24 cellular contexts compared by ENCODE assay signal in the genomic region with DNA sequence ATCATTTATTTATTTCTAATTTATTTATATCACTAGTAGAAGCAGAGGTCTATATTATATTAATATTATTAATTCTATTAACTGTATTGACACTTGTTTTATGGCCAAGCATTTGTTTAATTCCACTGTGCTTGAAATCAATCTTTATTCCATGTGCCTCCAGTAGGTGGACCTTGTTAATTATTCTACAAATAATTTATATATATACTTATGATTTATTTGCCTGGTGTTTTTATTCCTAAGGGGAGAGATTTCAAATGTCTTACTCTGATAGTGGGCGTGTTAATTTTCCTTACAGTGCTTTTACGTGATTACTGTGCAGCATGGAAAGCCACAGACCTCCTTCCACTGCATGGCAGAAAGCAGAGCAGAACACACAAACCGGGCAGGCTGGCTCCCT. TPM values are rescaled to one million over a fixed set of nuclear protein-coding genes. Genes with fewer than 3 reads are reported as not detected.
DNase-seq lines count a peak whose midpoint lies in the region; ATAC-seq and TF ChIP-seq lines count a peak whose summit lies in the region.
"Had no signal": no experiment of that assay in that cellular context is flagged by ENCODE, and none has a peak within 500 bp of the region (broad histone marks: within the 10 kb centered on the region; RNA-seq: fewer than 3 reads in every experiment).

No MANE protein-coding gene starts in this region.

- H3K4me1 Mint-ChIP-seq in HFFc6 (ENCODE audit: low read depth): no peaks in the 10 kb centered on the region
- H3K4me1 Mint-ChIP-seq: activated B cell treated with CpG ODN at 0.5 μM for 24 hours had no signal

- DNase-seq in ACHN: peak; percentile 4
- no peak for DNase-seq in HFFc6
- DNase-seq in fibroblast of villous mesenchyme (ENCODE audit: low read depth): no peak
- DNase-seq in medulla oblongata (ENCODE audit: extremely low spot score): no peak
- no peak for DNase-seq in stimulated activated CD4-positive, alpha-beta T cell treated with anti-CD3 and anti-CD28 coated beads, Interleukin-1b, Interleukin-23, amount 100 ng/mL, for 48 hours
- no peak for DNase-seq in activated CD4-positive, CD25-positive, alpha-beta regulatory T cell (lab: John Stamatoyannopoulos, UW)
- DNase-seq: activated B cell treated with CpG ODN at 0.5 μM for 24 hours; activated naive CD4-positive, alpha-beta T cell treated with anti-CD3 and anti-CD28 coated beads for 36 hours; activated T-cell treated with anti-CD3 and anti-CD28 coated beads, Interleukin-2, amount 50 U/mL, for 4 hours; anterior cingulate cortex; CD4-positive, alpha-beta T cell; DMS153; mesendoderm; NCI-H1048; NCI-H2029 treated with DMSO at 0.1 percent for 48 hours; NCI-H510A; nephron progenitor cell; psoas muscle; SJCRH30 had no signal

- in situ Hi-C loops in ACHN (cut with HindIII; ENCODE audit: low pct_ligation_motif_present, low pct_unique_long_range_greater_than_20kb, low sequenced_read_pairs): no loop called here

- no peak overlapping the region for H3K4me3 ChIP-seq in fibroblast of villous mesenchyme (ENCODE audit: low read depth, low read length)
- H3K4me3 ChIP-seq: psoas muscle, SJCRH30 had no signal

- peaks cover 17% of the 10 kb centered on the region for H3K9me3 Mint-ChIP-seq in HFFc6
- H3K9me3 Mint-ChIP-seq: activated B cell treated with CpG ODN at 0.5 μM for 24 hours; activated naive CD4-positive, alpha-beta T cell treated with anti-CD3 and anti-CD28 coated beads for 36 hours; activated T-cell treated with anti-CD3 and anti-CD28 coated beads, Interleukin-2, amount 50 U/mL, for 4 hours; CD4-positive, alpha-beta T cell; nephron progenitor cell had no signal

- H3K4me3 Mint-ChIP-seq in HFFc6: no peak overlapping the region
- H3K4me3 Mint-ChIP-seq: activated B cell treated with CpG ODN at 0.5 μM for 24 hours; activated naive CD4-positive, alpha-beta T cell treated with anti-CD3 and anti-CD28 coated beads for 36 hours; activated T-cell treated with anti-CD3 and anti-CD28 coated beads, Interleukin-2, amount 50 U/mL, for 4 hours; CD4-positive, alpha-beta T cell; nephron progenitor cell had no signal

- no peaks in the 10 kb centered on the region for H3K36me3 Mint-ChIP-seq in HFFc6 (ENCODE audit: low read depth)

- ATAC-seq in GM21576 (IDR thresholded peaks at IDR 0.05; ENCODE audit: unreplicated experiment): no peak
- ATAC-seq: activated T-cell treated with anti-CD3 and anti-CD28 coated beads, Interleukin-2, amount 50 U/mL, for 4 hours; psoas muscle had no signal

- H3K27me3 Mint-ChIP-seq in HFFc6 (ENCODE audit: insufficient read depth): no peaks in the 10 kb centered on the region

- no peak overlapping the region for H3K27ac ChIP-seq in VCaP
- H3K27ac ChIP-seq: psoas muscle, SJCRH30 had no signal

- TF ChIP-seq CTCF in HFFc6 (IDR thresholded peaks at IDR 0.05) (peak; percentile 37), VCaP (conservative IDR thresholded peaks at IDR 0.05) (peak; percentile 53; the same call in 1 of the 2 replicates), fibroblast of villous mesenchyme (IDR thresholded peaks at IDR 0.05; ENCODE audit: insufficient read depth, low read depth, low read length) (peak; percentile 27)

- H3K27ac Mint-ChIP-seq in HFFc6: no peak overlapping the region
- H3K27ac Mint-ChIP-seq: activated B cell treated with CpG ODN at 0.5 μM for 24 hours; activated naive CD4-positive, alpha-beta T cell treated with anti-CD3 and anti-CD28 coated beads for 36 hours; CD4-positive, alpha-beta T cell; nephron progenitor cell had no signal

RNA-seq across cellular contexts. Expression of a gene that starts 17.5 kb away (rescaled TPM):
- total RNA-seq in HFFc6 (2021; fragmentation: NEBNext Ultra II Directional; extraction: Animal tissue kit (Norgen Biotek cat#: 25700)): not detected
- not detected in 2 replicates for total RNA-seq in fibroblast of villous mesenchyme
- total RNA-seq: A673; activated B cell treated with CpG ODN at 0.5 μM for 24 hours; activated naive CD4-positive, alpha-beta T cell treated with anti-CD3 and anti-CD28 coated beads for 36 hours; activated T-cell treated with anti-CD3 and anti-CD28 coated beads, Interleukin-2, amount 50 U/mL, for 4 hours; CD4-positive, alpha-beta T cell; psoas muscle; SJCRH30; T-helper 2 cell treated with Interferon-gamma antibody and Interleukin-4, amounts not matched to agents 100 ng/mL and 5 ng/mL, for 36 hours; urinary bladder had no signal

RNA-seq across cellular contexts. Expression of a gene that starts 26.5 kb away (rescaled TPM):
- not detected for total RNA-seq in HFFc6 (2021; fragmentation: NEBNext Ultra II Directional; extraction: Animal tissue kit (Norgen Biotek cat#: 25700))
- not detected in 2 replicates for total RNA-seq in fibroblast of villous mesenchyme
- total RNA-seq: A673; activated B cell treated with CpG ODN at 0.5 μM for 24 hours; activated naive CD4-positive, alpha-beta T cell treated with anti-CD3 and anti-CD28 coated beads for 36 hours; activated T-cell treated with anti-CD3 and anti-CD28 coated beads, Interleukin-2, amount 50 U/mL, for 4 hours; CD4-positive, alpha-beta T cell; psoas muscle; SJCRH30; T-helper 2 cell treated with Interferon-gamma antibody and Interleukin-4, amounts not matched to agents 100 ng/mL and 5 ng/mL, for 36 hours; urinary bladder had no signal

RNA-seq across cellular contexts. Expression of a gene that starts 32.6 kb away (rescaled TPM):
- not detected for total RNA-seq in HFFc6 (2021; fragmentation: NEBNext Ultra II Directional; extraction: Animal tissue kit (Norgen Biotek cat#: 25700))
- not detected in 2 replicates for total RNA-seq in fibroblast of villous mesenchyme
- total RNA-seq: A673; activated naive CD4-positive, alpha-beta T cell treated with anti-CD3 and anti-CD28 coated beads for 36 hours; SJCRH30; T-helper 2 cell treated with Interferon-gamma antibody and Interleukin-4, amounts not matched to agents 100 ng/mL and 5 ng/mL, for 36 hours had no signal

RNA-seq across cellular contexts. Expression of a gene that starts 44.0 kb away (rescaled TPM):
- total RNA-seq in HFFc6 (2021; fragmentation: NEBNext Ultra II Directional; extraction: Animal tissue kit (Norgen Biotek cat#: 25700)): not detected
- total RNA-seq in fibroblast of villous mesenchyme: not detected in 2 replicates
- total RNA-seq: A673; activated B cell treated with CpG ODN at 0.5 μM for 24 hours; activated naive CD4-positive, alpha-beta T cell treated with anti-CD3 and anti-CD28 coated beads for 36 hours; activated T-cell treated with anti-CD3 and anti-CD28 coated beads, Interleukin-2, amount 50 U/mL, for 4 hours; CD4-positive, alpha-beta T cell; psoas muscle; SJCRH30; T-helper 2 cell treated with Interferon-gamma antibody and Interleukin-4, amounts not matched to agents 100 ng/mL and 5 ng/mL, for 36 hours; urinary bladder had no signal
